ENCODE assay signal across 8 cellular contexts in genomic region chr2:181891258-181891965, GRCh38. TPM values are rescaled to one million over a fixed set of nuclear protein-coding genes. Genes with fewer than 3 reads are reported as not detected.
A peak's percentile ranks its signal among the peaks of the same experiment; 100 is the strongest.
DNase-seq lines count a peak whose midpoint lies in the region; ATAC-seq and TF ChIP-seq lines count a peak whose summit lies in the region.

TSS of gene ITPRID2 (plus strand) at chr2:181891730. CDS start at chr2:181892067, 337 bp downstream.

- peak; percentile 99 for DNase-seq in AG20443 (ENCODE audit: low spot score)
- peak; percentile 86 for DNase-seq in NCI-H460 (ENCODE audit: extremely low read depth, low read depth)
- peak; percentile 44 for DNase-seq in activated CD4-positive, alpha-beta T cell treated with anti-CD3 and anti-CD28 coated beads, Interleukin-2, amount 50 U/mL, for 1 hour
- DNase-seq in dermis microvascular lymphatic vessel endothelial cell (ENCODE audit: low read depth in 2 of 2) = peak; percentile 67 to 96
- DNase-seq in right lobe of liver = peak; percentile 91 to 93 (median 92)
- DNase-seq in stimulated activated CD4-positive, alpha-beta T cell treated with anti-CD3 and anti-CD28 coated beads, Interleukin-4, amount 100 ng/mL, for 24 hours = peak; percentile 63

- TF ChIP-seq POLR2A in right lobe of liver (IDR thresholded peaks at IDR 0.05) = no peak

- ATAC-seq in GM18873 (IDR thresholded peaks at IDR 0.05; ENCODE audit: low FRiP score, unreplicated experiment) = peak; percentile 56
- ATAC-seq in HG03139 (IDR thresholded peaks at IDR 0.05; ENCODE audit: unreplicated experiment) = peak; percentile 90
- ATAC-seq in right lobe of liver = peak; percentile 89 to 97 (median 92)

- peak; percentile 4 to 61 (median 30) for TF ChIP-seq CTCF in right lobe of liver (IDR thresholded peaks at IDR 0.05)

- H3K4me1 ChIP-seq in right lobe of liver = peaks cover 0 to 24% (median 11%) of the 10 kb centered on the region in 4 donors

- no peaks in the 10 kb centered on the region for H3K9me3 ChIP-seq in right lobe of liver

- H3K4me3 ChIP-seq in right lobe of liver = peak within 1 kb of the TSS; percentile 79 to 80 (median 80)

- H3K27me3 ChIP-seq in right lobe of liver = no peaks in the 10 kb centered on the region

- peak within 1 kb of the TSS; percentile 95 for H3K27ac ChIP-seq in right lobe of liver

- 0% methylated on average over 24 of the region's 58 CpGs for WGBS in right lobe of liver (ENCODE audit: insufficient coverage, low coverage, low lambda C conversion rate, missing lambda C conversion rate)

- intact Hi-C loops in right lobe of liver (cut with DNase I) = no loop called here

- H3K36me3 ChIP-seq in right lobe of liver = no peaks in the 10 kb centered on the region

RNA-seq across cellular contexts. Expression of gene ITPRID2, which starts in this region (rescaled TPM):
- 146 and 168 TPM in 2 replicates for total RNA-seq in NCI-H460 (2014; rRNA removed; shearing (Covaris generic))
- 133 and 214 TPM in 2 replicates for polyA plus RNA-seq in NCI-H460 (2014; cell fraction: nucleus; rRNA removed)
- total RNA-seq in dermis microvascular lymphatic vessel endothelial cell (119 and 141 TPM in 2 replicates), right lobe of liver (100 to 1,000 TPM in 2 of 6 experiments, 10 to 100 TPM in 4; 49.4 to 129 (median 74.5) TPM)

Comparison
In these comparisons a context has a peak if more than half of its experiments do, and no peak if none do; other contexts are left out.
1. Peak in every context shown above with its lines: DNase-seq, ATAC-seq, H3K4me3 ChIP-seq and H3K27ac ChIP-seq.
2. DNase-seq: peak in every context shown above with its lines; median percentile 99 in AG20443; 92 in right lobe of liver; 86 in NCI-H460; 82 in dermis microvascular lymphatic vessel endothelial cell; 63 in stimulated activated CD4-positive, alpha-beta T cell treated with anti-CD3 and anti-CD28 coated beads, Interleukin-4, amount 100 ng/mL, for 24 hours; 44 in activated CD4-positive, alpha-beta T cell treated with anti-CD3 and anti-CD28 coated beads, Interleukin-2, amount 50 U/mL, for 1 hour.